In the genomic region with DNA sequence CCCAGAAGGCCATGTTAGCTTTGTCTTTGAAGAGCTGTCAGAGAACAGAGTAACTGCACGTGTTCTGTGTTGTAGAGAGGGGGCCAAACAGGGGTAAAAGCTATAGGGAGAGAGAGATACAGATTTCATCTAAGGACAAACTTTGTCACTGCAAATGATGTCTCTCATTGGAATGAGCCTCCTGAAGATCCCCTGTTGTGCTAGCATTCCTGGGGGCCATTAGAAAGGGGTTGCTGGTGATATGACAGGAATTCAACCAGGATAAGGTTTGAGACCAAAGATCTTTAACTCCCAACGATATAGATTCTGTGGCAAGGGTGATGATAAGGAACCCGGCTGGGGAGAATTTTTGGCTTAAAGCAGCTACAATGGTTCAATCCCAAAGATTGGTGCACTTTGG, we compare ENCODE assay signal across 1 cellular context.
TF ChIP-seq lines count a peak whose summit lies in the region.

No MANE protein-coding gene starts in this region.

TF ChIP-seq in WTC11, 78 proteins besides CTCF, POLR2A, EP300 and RAD21:
- TF ChIP-seq GRHL2 (CRISPR knock-in tag; IDR thresholded peaks at IDR 0.05; ENCODE audit: insufficient replicate concordance, severe bottlenecking) (no peak), EMX1 (CRISPR knock-in tag; IDR thresholded peaks at IDR 0.05) (no peak), TEAD4 (CRISPR knock-in tag; IDR thresholded peaks at IDR 0.05) (no peak), MYBL2 (CRISPR knock-in tag; IDR thresholded peaks at IDR 0.05) (no peak), GABPB1 (CRISPR knock-in tag; IDR thresholded peaks at IDR 0.05) (no peak), MXD4 (CRISPR knock-in tag; IDR thresholded peaks at IDR 0.05; ENCODE audit: borderline replicate concordance) (no peak), SP1 (CRISPR knock-in tag; conservative IDR thresholded peaks at IDR 0.05) (no peak), FOXP1 (CRISPR knock-in tag; IDR thresholded peaks at IDR 0.05; ENCODE audit: borderline replicate concordance) (no peak), TEAD1 (CRISPR knock-in tag; IDR thresholded peaks at IDR 0.05) (no peak), HMGA2 (CRISPR knock-in tag; IDR thresholded peaks at IDR 0.05) (no peak), CREM (CRISPR knock-in tag; IDR thresholded peaks at IDR 0.05) (no peak)
- TF ChIP-seq, protein P1, sequence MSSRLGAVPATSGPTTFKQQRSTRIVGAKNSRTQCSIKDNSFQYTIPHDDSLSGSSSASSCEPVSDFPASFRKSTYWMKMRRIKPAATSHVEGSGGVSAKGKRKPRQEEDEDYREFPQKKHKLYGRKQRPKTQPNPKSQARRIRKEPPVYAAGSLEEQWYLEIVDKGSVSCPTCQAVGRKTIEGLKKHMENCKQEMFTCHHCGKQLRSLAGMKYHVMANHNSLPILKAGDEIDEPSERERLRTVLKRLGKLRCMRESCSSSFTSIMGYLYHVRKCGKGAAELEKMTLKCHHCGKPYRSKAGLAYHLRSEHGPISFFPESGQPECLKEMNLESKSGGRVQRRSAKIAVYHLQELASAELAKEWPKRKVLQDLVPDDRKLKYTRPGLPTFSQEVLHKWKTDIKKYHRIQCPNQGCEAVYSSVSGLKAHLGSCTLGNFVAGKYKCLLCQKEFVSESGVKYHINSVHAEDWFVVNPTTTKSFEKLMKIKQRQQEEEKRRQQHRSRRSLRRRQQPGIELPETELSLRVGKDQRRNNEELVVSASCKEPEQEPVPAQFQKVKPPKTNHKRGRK (CRISPR knock-in tag; IDR thresholded peaks at IDR 0.05; ENCODE audit: borderline replicate concordance), result no peak
- TF ChIP-seq, protein P2, sequence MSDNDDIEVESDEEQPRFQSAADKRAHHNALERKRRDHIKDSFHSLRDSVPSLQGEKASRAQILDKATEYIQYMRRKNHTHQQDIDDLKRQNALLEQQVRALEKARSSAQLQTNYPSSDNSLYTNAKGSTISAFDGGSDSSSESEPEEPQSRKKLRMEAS (CRISPR knock-in tag; IDR thresholded peaks at IDR 0.05), result no peak
- TF ChIP-seq, protein P3, sequence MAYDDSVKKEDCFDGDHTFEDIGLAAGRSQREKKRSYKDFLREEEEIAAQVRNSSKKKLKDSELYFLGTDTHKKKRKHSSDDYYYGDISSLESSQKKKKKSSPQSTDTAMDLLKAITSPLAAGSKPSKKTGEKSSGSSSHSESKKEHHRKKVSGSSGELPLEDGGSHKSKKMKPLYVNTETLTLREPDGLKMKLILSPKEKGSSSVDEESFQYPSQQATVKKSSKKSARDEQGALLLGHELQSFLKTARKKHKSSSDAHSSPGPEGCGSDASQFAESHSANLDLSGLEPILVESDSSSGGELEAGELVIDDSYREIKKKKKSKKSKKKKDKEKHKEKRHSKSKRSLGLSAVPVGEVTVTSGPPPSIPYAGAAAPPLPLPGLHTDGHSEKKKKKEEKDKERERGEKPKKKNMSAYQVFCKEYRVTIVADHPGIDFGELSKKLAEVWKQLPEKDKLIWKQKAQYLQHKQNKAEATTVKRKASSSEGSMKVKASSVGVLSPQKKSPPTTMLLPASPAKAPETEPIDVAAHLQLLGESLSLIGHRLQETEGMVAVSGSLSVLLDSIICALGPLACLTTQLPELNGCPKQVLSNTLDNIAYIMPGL (CRISPR knock-in tag; IDR thresholded peaks at IDR 0.05), result no peak
- TF ChIP-seq, protein P4, sequence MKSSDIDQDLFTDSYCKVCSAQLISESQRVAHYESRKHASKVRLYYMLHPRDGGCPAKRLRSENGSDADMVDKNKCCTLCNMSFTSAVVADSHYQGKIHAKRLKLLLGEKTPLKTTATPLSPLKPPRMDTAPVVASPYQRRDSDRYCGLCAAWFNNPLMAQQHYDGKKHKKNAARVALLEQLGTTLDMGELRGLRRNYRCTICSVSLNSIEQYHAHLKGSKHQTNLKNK (CRISPR knock-in tag; IDR thresholded peaks at IDR 0.05), result no peak
- TF ChIP-seq, protein P5, sequence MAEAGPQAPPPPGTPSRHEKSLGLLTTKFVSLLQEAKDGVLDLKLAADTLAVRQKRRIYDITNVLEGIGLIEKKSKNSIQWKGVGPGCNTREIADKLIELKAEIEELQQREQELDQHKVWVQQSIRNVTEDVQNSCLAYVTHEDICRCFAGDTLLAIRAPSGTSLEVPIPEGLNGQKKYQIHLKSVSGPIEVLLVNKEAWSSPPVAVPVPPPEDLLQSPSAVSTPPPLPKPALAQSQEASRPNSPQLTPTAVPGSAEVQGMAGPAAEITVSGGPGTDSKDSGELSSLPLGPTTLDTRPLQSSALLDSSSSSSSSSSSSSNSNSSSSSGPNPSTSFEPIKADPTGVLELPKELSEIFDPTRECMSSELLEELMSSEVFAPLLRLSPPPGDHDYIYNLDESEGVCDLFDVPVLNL (CRISPR knock-in tag; IDR thresholded peaks at IDR 0.05; ENCODE audit: borderline replicate concordance, low read depth), result no peak
- TF ChIP-seq, protein P6, sequence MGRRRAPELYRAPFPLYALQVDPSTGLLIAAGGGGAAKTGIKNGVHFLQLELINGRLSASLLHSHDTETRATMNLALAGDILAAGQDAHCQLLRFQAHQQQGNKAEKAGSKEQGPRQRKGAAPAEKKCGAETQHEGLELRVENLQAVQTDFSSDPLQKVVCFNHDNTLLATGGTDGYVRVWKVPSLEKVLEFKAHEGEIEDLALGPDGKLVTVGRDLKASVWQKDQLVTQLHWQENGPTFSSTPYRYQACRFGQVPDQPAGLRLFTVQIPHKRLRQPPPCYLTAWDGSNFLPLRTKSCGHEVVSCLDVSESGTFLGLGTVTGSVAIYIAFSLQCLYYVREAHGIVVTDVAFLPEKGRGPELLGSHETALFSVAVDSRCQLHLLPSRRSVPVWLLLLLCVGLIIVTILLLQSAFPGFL (CRISPR knock-in tag; IDR thresholded peaks at IDR 0.05; ENCODE audit: borderline replicate concordance), result no peak
- TF ChIP-seq, protein P7, sequence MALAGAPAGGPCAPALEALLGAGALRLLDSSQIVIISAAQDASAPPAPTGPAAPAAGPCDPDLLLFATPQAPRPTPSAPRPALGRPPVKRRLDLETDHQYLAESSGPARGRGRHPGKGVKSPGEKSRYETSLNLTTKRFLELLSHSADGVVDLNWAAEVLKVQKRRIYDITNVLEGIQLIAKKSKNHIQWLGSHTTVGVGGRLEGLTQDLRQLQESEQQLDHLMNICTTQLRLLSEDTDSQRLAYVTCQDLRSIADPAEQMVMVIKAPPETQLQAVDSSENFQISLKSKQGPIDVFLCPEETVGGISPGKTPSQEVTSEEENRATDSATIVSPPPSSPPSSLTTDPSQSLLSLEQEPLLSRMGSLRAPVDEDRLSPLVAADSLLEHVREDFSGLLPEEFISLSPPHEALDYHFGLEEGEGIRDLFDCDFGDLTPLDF (CRISPR knock-in tag; IDR thresholded peaks at IDR 0.05), result no peak
- TF ChIP-seq, protein P8, sequence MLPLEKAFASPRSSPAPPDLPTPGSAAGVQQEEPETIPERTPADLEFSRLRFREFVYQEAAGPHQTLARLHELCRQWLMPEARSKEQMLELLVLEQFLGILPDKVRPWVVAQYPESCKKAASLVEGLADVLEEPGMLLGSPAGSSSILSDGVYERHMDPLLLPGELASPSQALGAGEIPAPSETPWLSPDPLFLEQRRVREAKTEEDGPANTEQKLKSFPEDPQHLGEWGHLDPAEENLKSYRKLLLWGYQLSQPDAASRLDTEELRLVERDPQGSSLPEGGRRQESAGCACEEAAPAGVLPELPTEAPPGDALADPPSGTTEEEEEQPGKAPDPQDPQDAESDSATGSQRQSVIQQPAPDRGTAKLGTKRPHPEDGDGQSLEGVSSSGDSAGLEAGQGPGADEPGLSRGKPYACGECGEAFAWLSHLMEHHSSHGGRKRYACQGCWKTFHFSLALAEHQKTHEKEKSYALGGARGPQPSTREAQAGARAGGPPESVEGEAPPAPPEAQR (CRISPR knock-in tag; IDR thresholded peaks at IDR 0.05), result no peak
